ENCODE assay signal across 15 cellular contexts in genomic region chr17:66952681-66953638, GRCh38. TPM values are rescaled to one million over a fixed set of nuclear protein-coding genes. Genes with fewer than 3 reads are reported as not detected.
DNase-seq lines count a peak whose midpoint lies in the region; ATAC-seq, FAIRE-seq and TF ChIP-seq lines count a peak whose summit lies in the region.
"Had no signal": no experiment of that assay in that cellular context is flagged by ENCODE, and none has a peak within 500 bp of the region (broad histone marks: within the 10 kb centered on the region; RNA-seq: fewer than 3 reads in every experiment).

No MANE protein-coding gene starts in this region.

- WGBS in K562 (ENCODE audit: insufficient coverage, low coverage, missing lambda C conversion rate), result 3% methylated on average over 13 of the region's 14 CpGs

- H3K4me2 ChIP-seq in K562 (ENCODE audit: insufficient read depth, low read length), result no peak overlapping the region

- POLR2A ChIA-PET in K562 (lab: Yijun Ruan, JAX), result interaction anchor here (0.7 kb wide), 2 partner anchors 650 to 753 kb away, joined by 3 read pairs; no protein-coding TSS in a partner anchor

- no peak for TF ChIP-seq RAD21 in K562 (CRISPR knock-in tag; conservative IDR thresholded peaks at IDR 0.05 in 1 of 2, IDR thresholded peaks at IDR 0.05 in 1 of 2)

- no peak overlapping the region; a peak in 1 of 4 replicates for H3K9ac ChIP-seq in K562 (ENCODE audit: insufficient read depth in 1 of 2, low read depth in 2 of 2, low read length in 2 of 2)

- H2AFZ ChIP-seq in K562 (ENCODE audit: low read depth, low read length), result no peak overlapping the region

- H3K36me3 ChIP-seq in K562 (ENCODE audit: control insufficient read depth, insufficient read depth, low read length) (no peaks in the 10 kb centered on the region), muscle layer of duodenum (ENCODE audit: control insufficient read depth in 1 of 2, insufficient read depth in 2 of 2, low read length in 2 of 2) (no peaks in the 10 kb centered on the region)
- H3K36me3 ChIP-seq: thoracic aorta had no signal

- H4K20me1 ChIP-seq in K562 (replicated peaks; ENCODE audit: control insufficient read depth, insufficient read depth, low read length), result no peaks in the 10 kb centered on the region; the same call in none of the 2 replicates

- CTCF ChIA-PET in K562 (lab: Yijun Ruan, JAX; ENCODE audit: low intra/inter-chr PET ratio), result no interaction called here

- H3K4me3 ChIP-seq in K562 (no peak overlapping the region), muscle layer of duodenum (ENCODE audit: low read depth in 1 of 2, low read length in 2 of 2) (no peak overlapping the region)
- H3K4me3 ChIP-seq: thoracic aorta had no signal

- DNase-seq in NCI-H524 (lab: John Stamatoyannopoulos, UW), result peak; percentile 23 to 71
- DNase-seq in NCI-H524 treated with DMSO at 0.1 percent for 48 hours (lab: John Stamatoyannopoulos, UW), result no peak
- no peak for DNase-seq in K562 (ENCODE audit: extremely low read depth in 1 of 4, low spot score in 3 of 4)
- DNase-seq in urothelium cell line (ENCODE audit: low spot score), result peak; percentile 52
- DNase-seq in HPDE6-E6E7 (ENCODE audit: extremely low spot score), result no peak
- DNase-seq in GF-D8 (lab: John Stamatoyannopoulos, UW), result no peak
- DNase-seq in left cardiac atrium, result no peak
- DNase-seq: erythroblast, NCI-H1436, NCI-H748 treated with DMSO at 0.1 percent for 48 hours had no signal

- ATAC-seq in K562, result peak; percentile 51; the same call in 2 of the 3 replicates
- no peak for ATAC-seq in left cardiac atrium

- no peaks in the 10 kb centered on the region for H3K79me2 ChIP-seq in K562 (ENCODE audit: control insufficient read depth, insufficient read depth, low read length)

- in situ Hi-C loops in K562 (cut with MboI), result no loop called here

- peaks cover 28 to 79% of the 10 kb centered on the region in 2 experiments; a peak in 4 of 5 replicates for H3K27me3 ChIP-seq in K562 (ENCODE audit: control insufficient read depth in 2 of 2, insufficient read depth in 2 of 2, low read length in 2 of 2)
- no peaks in the 10 kb centered on the region for H3K27me3 ChIP-seq in muscle layer of duodenum (ENCODE audit: low read depth, low read length)

- no peaks in the 10 kb centered on the region for H3K9me3 ChIP-seq in K562 (replicated peaks; ENCODE audit: control insufficient read depth, insufficient read depth, low read depth, low read length)
- no peaks in the 10 kb centered on the region for H3K9me3 ChIP-seq in muscle layer of duodenum (ENCODE audit: control insufficient read depth in 1 of 2, low read length in 2 of 2)
- H3K9me3 ChIP-seq: thoracic aorta had no signal

- TF ChIP-seq CTCF in K562 (IDR thresholded peaks at IDR 0.05 in 2 of 3, conservative IDR thresholded peaks at IDR 0.05 in 1 of 3; ENCODE audit: insufficient read depth in 2 of 3, low read depth in 1 of 3, low read length in 3 of 3), result no peak

- H3K4me1 ChIP-seq in K562 (replicated peaks in 1 of 2; ENCODE audit: control insufficient read depth in 2 of 2, insufficient read depth in 2 of 2, low read length in 2 of 2) (no peaks in the 10 kb centered on the region), muscle layer of duodenum (ENCODE audit: control insufficient read depth in 1 of 2, insufficient read depth in 2 of 2, low read length in 2 of 2) (peaks cover 0 to 3% of the 10 kb centered on the region in 2 donors)

- TF ChIP-seq EP300 in K562 (IDR thresholded peaks at IDR 0.05; ENCODE audit: low read length), result no peak

- no peak for TF ChIP-seq POLR2A in K562 (conservative IDR thresholded peaks at IDR 0.05)

- no peaks in the 10 kb centered on the region for H3K9me1 ChIP-seq in K562 (ENCODE audit: control insufficient read depth, insufficient read depth, low read length)

- intact Hi-C loops in K562 (cut with micrococcal nuclease) (no loop called here), left cardiac atrium (cut with DNase I) (no loop called here)

- no peak for FAIRE-seq in K562 (lab: Jason Lieb, UNC)
- no peak for FAIRE-seq in urothelium cell line (lab: Jason Lieb, UNC)
- FAIRE-seq: A204.1, GM12891, small intestine had no signal

- H3K27ac ChIP-seq in K562 (ENCODE audit: extremely low read depth, low read depth, low read length) (no peak overlapping the region), muscle layer of duodenum (ENCODE audit: low read length) (peak overlapping the region; percentile 39)
- H3K27ac ChIP-seq: thoracic aorta had no signal

- no TSS peak for BruUV-seq in K562 (replicated peaks; lab: Mats Ljungman, UMichigan)

TF ChIP-seq in K562, 482 proteins besides CTCF, POLR2A, EP300 and RAD21:
- TF ChIP-seq KDM2B (CRISPR knock-in tag; IDR thresholded peaks at IDR 0.05) (no peak), RAD51 (IDR thresholded peaks at IDR 0.05; ENCODE audit: borderline replicate concordance, low read depth) (no peak), ELK1 (CRISPR knock-in tag; IDR thresholded peaks at IDR 0.05) (no peak), CC2D1A (IDR thresholded peaks at IDR 0.05) (no peak), BDP1 (IDR thresholded peaks at IDR 0.05; ENCODE audit: insufficient read depth, insufficient read length) (no peak), RREB1 (CRISPR knock-in tag; IDR thresholded peaks at IDR 0.05) (no peak)

RNA-seq across cellular contexts. Expression of gene CACNG4, which starts 11.5 kb away (rescaled TPM):
- total RNA-seq in K562 (2011; cell fraction: chromatin; rRNA removed; ENCODE audit: low replicate concordance), result not detected in 2 replicates
- not detected in 2 replicates for total RNA-seq in K562 (2011; cell fraction: nucleolus; rRNA removed)
- total RNA-seq in K562 (2011; cell fraction: nucleoplasm; rRNA removed), result not detected in 2 replicates
- total RNA-seq in K562 (2014; rRNA removed), result not detected in 2 replicates
- total RNA-seq in K562 (2014; rRNA removed; fragmentation: Illumina TruSeq; extraction: Trizol), result not detected in 2 replicates
- not detected in 2 replicates for total RNA-seq in K562 (2015; rRNA removed; fragmentation: Illumina TruSeq; extraction: Trizol)
- total RNA-seq in K562 (2021), result 0.07 TPM in 1 of 2 replicates, not detected in the other
- polyA plus RNA-seq in K562 (2011; rRNA removed), result not detected in 2 replicates
- not detected in 2 replicates for polyA plus RNA-seq in K562 (2011; cell fraction: cytosol; rRNA removed)
- not detected in 2 replicates for polyA plus RNA-seq in K562 (2011; cell fraction: nucleus; rRNA removed)
- not detected in 2 replicates for polyA plus RNA-seq in K562 (2012)
- polyA plus RNA-seq in K562 (2014; fragmentation: Illumina TruSeq; extraction: Trizol), result not detected in 2 replicates
- polyA plus RNA-seq in K562 (2014; fragmentation: Nextera tagmentation; extraction: Ambion mirVana), result not detected
- polyA plus RNA-seq in K562 (2014; rRNA removed), result not detected in 2 replicates
- polyA minus RNA-seq in K562 (2011; rRNA and poly(A)+ RNA removed), result not detected in 2 replicates
- polyA minus RNA-seq in K562 (2011; cell fraction: cytosol; rRNA and poly(A)+ RNA removed), result not detected in 2 replicates
- polyA minus RNA-seq in K562 (2011; cell fraction: nucleus; rRNA and poly(A)+ RNA removed), result not detected in 2 replicates
- total RNA-seq in left cardiac atrium, result under 1 TPM in 1 of 2 donors, not detected in 1; 0.37 TPM
- total RNA-seq: thoracic aorta had no signal

Comparison
In these comparisons a context has a peak if more than half of its experiments do, and no peak if none do; other contexts are left out.
1. DNase-seq: peak in NCI-H524 (2 of 2) and urothelium cell line (single experiment); none in NCI-H524 treated with DMSO at 0.1 percent for 48 hours (single experiment), K562 (0 of 4), HPDE6-E6E7 (single experiment), GF-D8 (single experiment) and left cardiac atrium (single experiment).